Comparison of ENCODE assay signal across 17 cellular contexts in the genomic region with DNA sequence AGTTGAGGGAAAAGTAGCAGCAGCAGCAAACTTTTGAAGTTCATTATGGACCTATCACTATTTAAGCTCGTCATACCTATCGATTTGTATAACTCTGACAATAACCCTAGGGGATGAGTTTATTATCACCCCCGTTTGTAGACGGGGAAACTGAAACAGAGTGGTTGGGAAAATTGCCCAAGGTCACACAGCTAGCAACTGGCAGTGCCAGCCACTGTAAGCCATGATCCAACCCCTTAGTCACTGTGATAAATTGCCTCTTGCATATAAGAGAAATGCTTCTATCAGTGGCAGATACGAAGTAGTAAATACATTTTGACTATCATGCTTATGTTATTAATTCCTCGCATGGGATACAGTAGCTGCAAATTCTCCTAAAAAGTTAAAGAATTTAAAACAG.
DNase-seq lines count a peak whose midpoint lies in the region; ATAC-seq and TF ChIP-seq lines count a peak whose summit lies in the region.
"Had no signal": no experiment of that assay in that cellular context is flagged by ENCODE, and none has a peak within 500 bp of the region (broad histone marks: within the 10 kb centered on the region; RNA-seq: fewer than 3 reads in every experiment).

No MANE protein-coding gene starts in this region.

- no peaks in the 10 kb centered on the region for H3K9me3 Mint-ChIP-seq in effector memory CD8-positive, alpha-beta T cell
- H3K9me3 Mint-ChIP-seq: CD4-positive, alpha-beta memory T cell; GM23338 had no signal

- no peaks in the 10 kb centered on the region for H3K36me3 Mint-ChIP-seq in effector memory CD8-positive, alpha-beta T cell (ENCODE audit: insufficient read depth)
- H3K36me3 Mint-ChIP-seq: CD14-positive monocyte; CD4-positive, alpha-beta memory T cell had no signal

- no peak for TF ChIP-seq POLR2A in stomach (IDR thresholded peaks at IDR 0.05)

- H3K36me3 ChIP-seq in stomach, result no peaks in the 10 kb centered on the region
- H3K36me3 ChIP-seq: BLaER1 had no signal

- no peak overlapping the region for H3K27ac Mint-ChIP-seq in effector memory CD8-positive, alpha-beta T cell
- H3K27ac Mint-ChIP-seq: CD14-positive monocyte; CD4-positive, alpha-beta memory T cell; GM23338 had no signal

- H3K4me1 Mint-ChIP-seq in effector memory CD8-positive, alpha-beta T cell (ENCODE audit: low read depth in 2 of 2), result no peaks in the 10 kb centered on the region
- H3K4me1 Mint-ChIP-seq: CD14-positive monocyte; CD4-positive, alpha-beta memory T cell had no signal

- ATAC-seq in HG02973 (IDR thresholded peaks at IDR 0.05; ENCODE audit: unreplicated experiment) (no peak), GM18519 (IDR thresholded peaks at IDR 0.05; ENCODE audit: low FRiP score, unreplicated experiment) (no peak)
- no peak for ATAC-seq in effector memory CD8-positive, alpha-beta T cell (replicated peaks)
- ATAC-seq: A549, GM23338, HCT116, K562 had no signal

- no peak overlapping the region for H3K4me3 Mint-ChIP-seq in effector memory CD8-positive, alpha-beta T cell
- H3K4me3 Mint-ChIP-seq: CD14-positive monocyte; CD4-positive, alpha-beta memory T cell; GM23338 had no signal

- H3K4me1 ChIP-seq in stomach, result peaks cover 19 to 63% (median 38%) of the 10 kb centered on the region in 4 donors
- H3K4me1 ChIP-seq: A549, BLaER1 had no signal

- TF ChIP-seq CTCF in VCaP (conservative IDR thresholded peaks at IDR 0.05) (no peak), stomach (IDR thresholded peaks at IDR 0.05) (no peak)

- H3K27ac ChIP-seq in VCaP (peak overlapping the region; percentile 78), stomach (peak overlapping the region; percentile 69 to 89 (median 75))
- H3K27ac ChIP-seq: A549, BLaER1 had no signal

- TF ChIP-seq EP300 in stomach (IDR thresholded peaks at IDR 0.05), result no peak

- intact Hi-C loops in stomach (cut with DNase I; ENCODE audit: low total_unique reads), result no loop called here

- DNase-seq in mucosa of gallbladder (ENCODE audit: low spot score) (peak; percentile 36), stomach (no peak)
- no peak for DNase-seq in effector memory CD8-positive, alpha-beta T cell
- DNase-seq: CD4-positive, alpha-beta memory T cell; DMS153; DMS79; GDM1; IMR-90 had no signal

- WGBS in stomach, 5 donors, result 47 to 69% (median 50%) methylated on average over 6 of the region's 6 CpGs

- no peak overlapping the region for H3K4me3 ChIP-seq in stomach
- H3K4me3 ChIP-seq: A549, BLaER1, GM23338, K562 had no signal

- no peaks in the 10 kb centered on the region for H3K27me3 Mint-ChIP-seq in effector memory CD8-positive, alpha-beta T cell
- H3K27me3 Mint-ChIP-seq: CD4-positive, alpha-beta memory T cell had no signal

- H3K27me3 ChIP-seq in stomach, result no peaks in the 10 kb centered on the region
- H3K27me3 ChIP-seq: BLaER1 had no signal

- no peaks in the 10 kb centered on the region for H3K9me3 ChIP-seq in stomach
- H3K9me3 ChIP-seq: A549, BLaER1 had no signal
